In genomic region chrX:38935561-38935960, GRCh38 we compare ENCODE assay signal across 19 cellular contexts.
"Had no signal": no experiment of that assay in that cellular context is flagged by ENCODE, and none has a peak within 500 bp of the region (broad histone marks: within the 10 kb centered on the region; RNA-seq: fewer than 3 reads in every experiment).

No MANE protein-coding gene starts in this region.

- ATAC-seq: activated T-helper 17 cell treated with anti-CD3 and anti-CD28 coated beads, Interleukin-2, amount 50 U/mL, for 72 hours; effector memory CD8-positive, alpha-beta T cell; gastroesophageal sphincter; natural killer cell; sciatic nerve; stimulated activated effector memory CD8-positive, alpha-beta T cell treated with anti-CD3 and anti-CD28 coated beads, Interleukin-12 subunit alpha, Interleukin-12 subunit beta, amount 100 ng/mL, for 72 hours; WTC11 had no signal

- DNase-seq: activated naive CD4-positive, alpha-beta T cell treated with Interleukin-2 at 50 U/mL for 16 hours; activated naive CD8-positive, alpha-beta T cell treated with anti-CD3 and anti-CD28 coated beads for 36 hours; activated T-cell treated with anti-CD3 and anti-CD28 coated beads, Interleukin-2, amount 50 U/mL, for 1 hour; dorsolateral prefrontal cortex; effector memory CD8-positive, alpha-beta T cell; esophagus squamous epithelium; head of caudate nucleus; hypothalamus; midbrain; natural killer cell; small intestine; stimulated activated CD4-positive, alpha-beta T cell treated with anti-CD3 and anti-CD28 coated beads, Interleukin-2, amount 100 ng/mL, for 24 hours; trophoblast cell; uterus had no signal
